In genomic region chr11:120819003-120819402, GRCh38 we compare ENCODE assay signal across 18 cellular contexts.
DNase-seq lines count a peak whose midpoint lies in the region; ATAC-seq, FAIRE-seq and TF ChIP-seq lines count a peak whose summit lies in the region.
"Had no signal": no experiment of that assay in that cellular context is flagged by ENCODE, and none has a peak within 500 bp of the region (broad histone marks: within the 10 kb centered on the region; RNA-seq: fewer than 3 reads in every experiment).

No MANE protein-coding gene starts in this region.

- H3K27me3 Mint-ChIP-seq in activated CD4-positive, alpha-beta T cell treated with anti-CD3 and anti-CD28 coated beads, Interleukin-2, amount 10 ng/mL, durations not matched to agents 24 days and 14 days, result peaks cover 13% of the 10 kb centered on the region

- in situ Hi-C loops in HepG2 (cut with HindIII; ENCODE audit: extremely low pct_ligation_motif_present, low pct_unique_long_range_greater_than_20kb), result no loop called here
- in situ Hi-C loops in GM12878 (cut with MboI), result no loop called here

- FAIRE-seq in HepG2 (lab: Jason Lieb, UNC) (no peak), GM12878 (lab: Jason Lieb, UNC) (no peak)

- H3K9me3 ChIP-seq in HepG2 (ENCODE audit: low read length) (no peaks in the 10 kb centered on the region), right lobe of liver (no peaks in the 10 kb centered on the region), HCT116 (ENCODE audit: control insufficient read depth in 1 of 2, insufficient read depth in 1 of 2, low read depth in 1 of 2, low read length in 2 of 2) (no peaks in the 10 kb centered on the region), GM12878 (replicated peaks; ENCODE audit: control insufficient read depth, insufficient read depth, low read length) (no peaks in the 10 kb centered on the region), MM.1S (replicated peaks; ENCODE audit: insufficient read depth, low read length) (no peaks in the 10 kb centered on the region)
- H3K9me3 ChIP-seq: BE2C had no signal

- peak overlapping the region in 1 of 3 experiments; percentile 41; a peak in 1 of 6 replicates for H3K4me3 ChIP-seq in HepG2 (replicated peaks in 1 of 3; ENCODE audit: insufficient read depth in 1 of 3, low read depth in 2 of 3, low read length in 3 of 3)
- H3K4me3 ChIP-seq in right lobe of liver, result no peak overlapping the region
- H3K4me3 ChIP-seq in HCT116 (replicated peaks in 1 of 2; ENCODE audit: low read depth in 1 of 2, low read length in 2 of 2), result peak overlapping the region; percentile 10 to 11; a peak in 1 of 4 replicates
- H3K4me3 ChIP-seq in GM12878, result no peak overlapping the region
- H3K4me3 ChIP-seq in MM.1S (ENCODE audit: low read length), result no peak overlapping the region

- intact Hi-C loops in HepG2 (cut with micrococcal nuclease; ENCODE audit: unreplicated experiment), result no loop called here
- intact Hi-C loops in right lobe of liver (cut with DNase I), result no loop called here
- intact Hi-C loops in HCT116 (cut with micrococcal nuclease), result no loop called here
- intact Hi-C loops in GM12878 (cut with micrococcal nuclease; ENCODE audit: unreplicated experiment), result no loop called here
- intact Hi-C loops in activated CD4-positive, alpha-beta T cell treated with anti-CD3 and anti-CD28 coated beads, Interleukin-2, amount 10 ng/mL, durations not matched to agents 24 days and 14 days (cut with micrococcal nuclease), result no loop called here

- no peak overlapping the region for H2AFZ ChIP-seq in HepG2 (ENCODE audit: low read length)
- H2AFZ ChIP-seq in HCT116 (ENCODE audit: low read depth, low read length, poor library complexity, severe bottlenecking), result no peak overlapping the region
- no peak overlapping the region; the same call in none of the 2 replicates for H2AFZ ChIP-seq in GM12878 (ENCODE audit: control insufficient read depth, low read depth, low read length)
- H2AFZ ChIP-seq in MM.1S (ENCODE audit: low read length), result no peak overlapping the region

- peak overlapping the region; percentile 67 for H3K4me2 ChIP-seq in HepG2 (ENCODE audit: low read depth, low read length)
- H3K4me2 ChIP-seq in HCT116 (ENCODE audit: low read length), result peak overlapping the region; percentile 44
- H3K4me2 ChIP-seq in GM12878 (ENCODE audit: control insufficient read depth, insufficient read depth), result no peak overlapping the region
- no peak overlapping the region for H3K4me2 ChIP-seq in MM.1S (ENCODE audit: low read depth, low read length)

- RAD21 ChIA-PET in HCT116 (lab: Charles Lee; ENCODE audit: low non-redundant PET in 1 of 2, low total read pairs in 2 of 2, uncharacterized antibody in 2 of 2, unreplicated experiment in 2 of 2), result no interaction called here
- RAD21 ChIA-PET in GM12878 (lab: Charles Lee; ENCODE audit: unreplicated experiment), result interaction anchor here (1.2 kb wide), 1 partner anchor 134 kb away, joined by 5 read pairs; no protein-coding TSS in a partner anchor

- BruUV-seq in HepG2 (replicated peaks; lab: Mats Ljungman, UMichigan), result no TSS peak
- no TSS peak for BruUV-seq in HCT116 (replicated peaks; lab: Mats Ljungman, UMichigan)
- no TSS peak for BruUV-seq in GM12878 (replicated peaks; lab: Mats Ljungman, UMichigan)

- no peaks in the 10 kb centered on the region for H3K9me3 Mint-ChIP-seq in activated CD4-positive, alpha-beta T cell treated with anti-CD3 and anti-CD28 coated beads, Interleukin-2, amount 10 ng/mL, durations not matched to agents 24 days and 14 days
- H3K9me3 Mint-ChIP-seq: CD4-positive, alpha-beta T cell had no signal

- peaks cover 53% of the 10 kb centered on the region for H3K4me1 ChIP-seq in HepG2 (ENCODE audit: insufficient read depth, low read length)
- no peaks in the 10 kb centered on the region for H3K4me1 ChIP-seq in right lobe of liver
- H3K4me1 ChIP-seq in HCT116 (ENCODE audit: control insufficient read depth in 1 of 2, insufficient read depth in 2 of 2, low read length in 2 of 2), result no peaks in the 10 kb centered on the region
- no peaks in the 10 kb centered on the region for H3K4me1 ChIP-seq in GM12878 (ENCODE audit: control insufficient read depth, insufficient read depth, low read length)
- H3K4me1 ChIP-seq in MM.1S (ENCODE audit: low read length), result no peaks in the 10 kb centered on the region
- H3K4me1 ChIP-seq: BE2C had no signal

- POLR2A ChIA-PET in HepG2 (lab: Yijun Ruan, JAX), result interaction anchor here (2.8 kb wide), 1 partner anchor 11 kb away, joined by 23 read pairs; no protein-coding TSS in a partner anchor
- POLR2A ChIA-PET in HCT116 (lab: Charles Lee), result no interaction called here
- POLR2A ChIA-PET in GM12878 (lab: Charles Lee), result no interaction called here

- no peaks in the 10 kb centered on the region for H4K20me1 ChIP-seq in HepG2 (ENCODE audit: insufficient read depth, low read length)
- no peaks in the 10 kb centered on the region for H4K20me1 ChIP-seq in HCT116 (ENCODE audit: insufficient read depth)
- H4K20me1 ChIP-seq in GM12878 (ENCODE audit: control insufficient read depth, insufficient read depth), result no peaks in the 10 kb centered on the region
- no peaks in the 10 kb centered on the region for H4K20me1 ChIP-seq in MM.1S (ENCODE audit: insufficient read depth, low read length)

- TF ChIP-seq EP300 in HepG2 (IDR thresholded peaks at IDR 0.05; ENCODE audit: low read depth in 2 of 2, low read length in 2 of 2), result no peak
- TF ChIP-seq EP300 in HepG2 (CRISPR knock-in tag; IDR thresholded peaks at IDR 0.05; ENCODE audit: borderline replicate concordance), result no peak
- no peak for TF ChIP-seq EP300 in GM12878 (IDR thresholded peaks at IDR 0.05; ENCODE audit: borderline replicate concordance in 1 of 2, control insufficient read depth in 1 of 2, low read depth in 2 of 2, low read length in 2 of 2)

- H3K36me3 ChIP-seq in HepG2 (replicated peaks in 1 of 2; ENCODE audit: control insufficient read depth in 1 of 2, insufficient read depth in 2 of 2, low read length in 2 of 2) (no peaks in the 10 kb centered on the region), right lobe of liver (no peaks in the 10 kb centered on the region), HCT116 (ENCODE audit: control insufficient read depth in 1 of 2, insufficient read depth in 2 of 2, low read length in 2 of 2) (no peaks in the 10 kb centered on the region), GM12878 (ENCODE audit: control insufficient read depth in 2 of 2, insufficient read depth in 2 of 2, low read length in 1 of 2) (no peaks in the 10 kb centered on the region; a peak in 2 of 4 replicates), MM.1S (replicated peaks; ENCODE audit: insufficient read depth, low read length) (no peaks in the 10 kb centered on the region)
- H3K36me3 ChIP-seq: BE2C had no signal

- 13% methylated on average over 5 of the region's 7 CpGs for WGBS in HepG2 (ENCODE audit: low lambda C conversion rate)
- 28% methylated on average over 7 of the region's 7 CpGs for WGBS in right lobe of liver (ENCODE audit: insufficient coverage, low coverage, low lambda C conversion rate, missing lambda C conversion rate)
- 9% methylated on average over 7 of the region's 7 CpGs for WGBS in GM12878 (ENCODE audit: insufficient coverage, insufficient replicate concordance, low lambda C conversion rate, missing lambda C conversion rate)

- no peak for TF ChIP-seq CTCF in HepG2 (CRISPR knock-in tag; IDR thresholded peaks at IDR 0.05)
- no peak for TF ChIP-seq CTCF in right lobe of liver (IDR thresholded peaks at IDR 0.05)
- no peak for TF ChIP-seq CTCF in HCT116 (IDR thresholded peaks at IDR 0.05 in 2 of 3, conservative IDR thresholded peaks at IDR 0.05 in 1 of 3; ENCODE audit: borderline replicate concordance in 1 of 3, insufficient read depth in 1 of 3, low read depth in 2 of 3, low read length in 2 of 3)
- no peak for TF ChIP-seq CTCF in GM12878 (IDR thresholded peaks at IDR 0.05 in 2 of 3, conservative IDR thresholded peaks at IDR 0.05 in 1 of 3; ENCODE audit: control insufficient read depth in 2 of 3, extremely low read depth in 1 of 3, insufficient read depth in 1 of 3, low read depth in 3 of 3, low read length in 3 of 3)
- TF ChIP-seq CTCF in MM.1S (IDR thresholded peaks at IDR 0.05; ENCODE audit: low read length), result no peak

- ATAC-seq in HepG2 (peak; percentile 60), right lobe of liver (no peak), HCT116 (peak; percentile 72), GM12878 (peak; percentile 91), HG02623 (IDR thresholded peaks at IDR 0.05; ENCODE audit: unreplicated experiment) (no peak)
- ATAC-seq: Right ventricle myocardium inferior had no signal

- H3K9ac ChIP-seq in HepG2 (ENCODE audit: insufficient read depth, low read depth, low read length), result peak overlapping the region; percentile 55
- no peak overlapping the region for H3K9ac ChIP-seq in HCT116 (ENCODE audit: low read length)
- no peak overlapping the region for H3K9ac ChIP-seq in GM12878 (ENCODE audit: control insufficient read depth, insufficient read depth, low read length)
- H3K9ac ChIP-seq in MM.1S (ENCODE audit: low read length), result no peak overlapping the region

- no peaks in the 10 kb centered on the region for H3K27me3 ChIP-seq in HepG2 (ENCODE audit: control insufficient read depth in 1 of 2, insufficient read depth in 2 of 2, low read length in 2 of 2)
- H3K27me3 ChIP-seq in right lobe of liver, result no peaks in the 10 kb centered on the region
- 0 out of 2 replicates have a peak, but pooled peaks cover 5% of the 10 kb centered on the region for H3K27me3 ChIP-seq in HCT116 (ENCODE audit: insufficient read depth, low read length)
- H3K27me3 ChIP-seq in GM12878 (replicated peaks in 1 of 2; ENCODE audit: control insufficient read depth in 2 of 2, insufficient read depth in 2 of 2, low read length in 1 of 2), result 0 out of 4 replicates have a peak, but pooled peaks cover 0 to 2% of the 10 kb centered on the region in 2 experiments
- H3K27me3 ChIP-seq in MM.1S (replicated peaks; ENCODE audit: insufficient read depth, low read length), result no peaks in the 10 kb centered on the region
- H3K27me3 ChIP-seq: BE2C had no signal

- TF ChIP-seq POLR2A in HepG2 (IDR thresholded peaks at IDR 0.05; ENCODE audit: insufficient read depth in 1 of 2, low read depth in 2 of 2, low read length in 2 of 2), result no peak
- TF ChIP-seq POLR2A in right lobe of liver (IDR thresholded peaks at IDR 0.05), result no peak
- no peak for TF ChIP-seq POLR2A in HCT116 (IDR thresholded peaks at IDR 0.05; ENCODE audit: borderline replicate concordance, extremely low read depth, insufficient read depth, insufficient read length)
- TF ChIP-seq POLR2A in GM12878 (IDR thresholded peaks at IDR 0.05; ENCODE audit: low read depth, low read length), result no peak

- CTCF ChIA-PET in HepG2 (lab: Yijun Ruan, JAX; ENCODE audit: low intra/inter-chr PET ratio, low total read pairs) (no interaction called here), HCT116 (lab: Charles Lee) (no interaction called here), GM12878 (lab: Yijun Ruan, JAX) (interaction anchor here (1.2 to 1.3 kb wide), 2 partner anchors 8 to 16 kb away, joined by 3 to 6 read pairs; no protein-coding TSS in a partner anchor)

- no peaks in the 10 kb centered on the region for H3F3A ChIP-seq in MM.1S (ENCODE audit: insufficient read depth, low read length)

- no peak overlapping the region for H3K4me3 Mint-ChIP-seq in activated CD4-positive, alpha-beta T cell treated with anti-CD3 and anti-CD28 coated beads, Interleukin-2, amount 10 ng/mL, durations not matched to agents 24 days and 14 days
- H3K4me3 Mint-ChIP-seq: CD4-positive, alpha-beta T cell had no signal

- SMC1A ChIA-PET in GM12878 (lab: Charles Lee; ENCODE audit: uncharacterized antibody, unreplicated experiment), result interaction anchor here (1.3 to 1.9 kb wide), 4 partner anchors 9 to 22 kb away, joined by 3 to 6 read pairs (median 5); no protein-coding TSS in a partner anchor

- no peaks in the 10 kb centered on the region for H3K36me3 Mint-ChIP-seq in activated CD4-positive, alpha-beta T cell treated with anti-CD3 and anti-CD28 coated beads, Interleukin-2, amount 10 ng/mL, durations not matched to agents 24 days and 14 days (ENCODE audit: low read depth)

- DNase-seq in HepG2 (ENCODE audit: low spot score) (peak; percentile 14), right lobe of liver (no peak), HCT116 (ENCODE audit: low read depth, low spot score) (no peak), GM12878 (ENCODE audit: low read depth, low spot score) (no peak), putamen (ENCODE audit: low spot score) (peak; percentile 38), MM.1S (no peak)
- no peak for DNase-seq in activated CD4-positive, alpha-beta T cell treated with anti-CD3 and anti-CD28 coated beads, Interleukin-2, amount 10 ng/mL, durations not matched to agents 24 days and 14 days
- DNase-seq: BE2C; CD4-positive, alpha-beta T cell; GDM1; KG1; NCI-H1048; NCI-H2107; NCI-H2227 treated with DMSO at 0.1 percent for 48 hours; NCI-H524; T-helper 9 cell had no signal

- H3K9me2 ChIP-seq in HCT116 (ENCODE audit: insufficient read depth), result no peaks in the 10 kb centered on the region
- H3K9me2 ChIP-seq in MM.1S (replicated peaks; ENCODE audit: insufficient read depth, low read length), result no peaks in the 10 kb centered on the region

- H3K79me2 ChIP-seq in HepG2 (ENCODE audit: insufficient read depth, low read length) (no peaks in the 10 kb centered on the region), HCT116 (ENCODE audit: insufficient read depth, low read length) (no peaks in the 10 kb centered on the region), GM12878 (ENCODE audit: control insufficient read depth, insufficient read depth, low read length) (no peaks in the 10 kb centered on the region), MM.1S (ENCODE audit: low read length) (no peaks in the 10 kb centered on the region)

- H3K27ac ChIP-seq in HepG2 (ENCODE audit: extremely low read length, insufficient read depth, low read length) (peak overlapping the region; percentile 84), right lobe of liver (no peak overlapping the region), HCT116 (ENCODE audit: low read depth, low read length) (no peak overlapping the region), GM12878 (ENCODE audit: control insufficient read depth, insufficient read depth) (no peak overlapping the region), MM.1S (ENCODE audit: low read length) (no peak overlapping the region)

- H3K27ac Mint-ChIP-seq in activated CD4-positive, alpha-beta T cell treated with anti-CD3 and anti-CD28 coated beads, Interleukin-2, amount 10 ng/mL, durations not matched to agents 24 days and 14 days, result no peak overlapping the region
- H3K27ac Mint-ChIP-seq: CD4-positive, alpha-beta T cell had no signal

- TF ChIP-seq RAD21 in HepG2 (CRISPR knock-in tag; IDR thresholded peaks at IDR 0.05) (no peak), HCT116 (IDR thresholded peaks at IDR 0.05; ENCODE audit: low read depth) (no peak), GM12878 (IDR thresholded peaks at IDR 0.05; ENCODE audit: insufficient read depth, low read depth, low read length) (no peak)

- H3K4me1 Mint-ChIP-seq in activated CD4-positive, alpha-beta T cell treated with anti-CD3 and anti-CD28 coated beads, Interleukin-2, amount 10 ng/mL, durations not matched to agents 24 days and 14 days, result no peaks in the 10 kb centered on the region

Comparison
In these comparisons a context has a peak if more than half of its experiments do, and no peak if none do; other contexts are left out.
1. ATAC-seq: peak in HepG2 (single experiment), HCT116 (single experiment) and GM12878 (single experiment); none in right lobe of liver (0 of 4) and HG02623 (single experiment).
2. DNase-seq: peak in HepG2 (single experiment) and putamen (single experiment); none in right lobe of liver (0 of 3), HCT116 (single experiment), GM12878 (single experiment), activated CD4-positive, alpha-beta T cell treated with anti-CD3 and anti-CD28 coated beads, Interleukin-2, amount 10 ng/mL, durations not matched to agents 24 days and 14 days (single experiment) and MM.1S (single experiment).
3. H3K4me2 ChIP-seq: peak in HepG2 (single experiment) and HCT116 (single experiment); none in GM12878 (single experiment) and MM.1S (single experiment).
4. H3K4me3 ChIP-seq: peak in HCT116 (2 of 2); none in right lobe of liver (0 of 3), GM12878 (single experiment) and MM.1S (single experiment).